In genomic region chr7:115910541-115911164, GRCh38 we compare ENCODE assay signal across 8 cellular contexts.
DNase-seq lines count a peak whose midpoint lies in the region; ATAC-seq and TF ChIP-seq lines count a peak whose summit lies in the region.

No MANE protein-coding gene starts in this region.

- H3K9me3 Mint-ChIP-seq in HFFc6 (no peaks in the 10 kb centered on the region), brain (no peaks in the 10 kb centered on the region)
- no peaks in the 10 kb centered on the region for H3K9me3 Mint-ChIP-seq in stimulated activated naive CD8-positive, alpha-beta T cell treated with anti-CD3 and anti-CD28 coated beads, Interleukin-15, amount 100 ng/mL, for 72 hours
- H3K9me3 Mint-ChIP-seq in effector memory CD8-positive, alpha-beta T cell, result no peaks in the 10 kb centered on the region

- peaks cover 25% of the 10 kb centered on the region; the same call in 1 of the 2 replicates for H3K4me1 Mint-ChIP-seq in HFFc6 (ENCODE audit: low read depth)
- H3K4me1 Mint-ChIP-seq in brain, result peaks cover 17% of the 10 kb centered on the region
- no peaks in the 10 kb centered on the region for H3K4me1 Mint-ChIP-seq in stimulated activated naive CD8-positive, alpha-beta T cell treated with anti-CD3 and anti-CD28 coated beads, Interleukin-15, amount 100 ng/mL, for 72 hours
- no peaks in the 10 kb centered on the region for H3K4me1 Mint-ChIP-seq in effector memory CD8-positive, alpha-beta T cell (ENCODE audit: low read depth in 2 of 2)

- H3K27me3 Mint-ChIP-seq in HFFc6 (ENCODE audit: insufficient read depth) (no peaks in the 10 kb centered on the region), brain (no peaks in the 10 kb centered on the region)
- peaks cover 16% of the 10 kb centered on the region for H3K27me3 Mint-ChIP-seq in stimulated activated naive CD8-positive, alpha-beta T cell treated with anti-CD3 and anti-CD28 coated beads, Interleukin-15, amount 100 ng/mL, for 72 hours
- H3K27me3 Mint-ChIP-seq in effector memory CD8-positive, alpha-beta T cell, result peaks cover 0 to 19% of the 10 kb centered on the region in 2 donors

- H3K4me3 Mint-ChIP-seq in HFFc6 (peak overlapping the region; percentile 24; the same call in 1 of the 2 replicates), brain (peak overlapping the region in 2 of 5 experiments; percentile 2 to 47)
- no peak overlapping the region for H3K4me3 Mint-ChIP-seq in stimulated activated naive CD8-positive, alpha-beta T cell treated with anti-CD3 and anti-CD28 coated beads, Interleukin-15, amount 100 ng/mL, for 72 hours
- no peak overlapping the region for H3K4me3 Mint-ChIP-seq in effector memory CD8-positive, alpha-beta T cell

- DNase-seq in GF-D8 (lab: John Stamatoyannopoulos, UW) (peak; percentile 22), HFFc6 (peak; percentile 26), NCI-H345 treated with DMSO at 0.1 percent for 48 hours (lab: John Stamatoyannopoulos, UW; ENCODE audit: unreplicated experiment) (peak; percentile 46), lung microvascular endothelial cell (ENCODE audit: low read depth in 2 of 2) (peak; percentile 33 to 54), posterior vena cava (ENCODE audit: low spot score) (no peak)
- no peak for DNase-seq in stimulated activated naive CD8-positive, alpha-beta T cell treated with anti-CD3 and anti-CD28 coated beads, Interleukin-15, amount 100 ng/mL, for 72 hours
- no peak for DNase-seq in effector memory CD8-positive, alpha-beta T cell

- no peak overlapping the region for H3K27ac Mint-ChIP-seq in HFFc6
- no peak overlapping the region for H3K27ac Mint-ChIP-seq in brain
- H3K27ac Mint-ChIP-seq in stimulated activated naive CD8-positive, alpha-beta T cell treated with anti-CD3 and anti-CD28 coated beads, Interleukin-15, amount 100 ng/mL, for 72 hours, result no peak overlapping the region
- H3K27ac Mint-ChIP-seq in effector memory CD8-positive, alpha-beta T cell, result no peak overlapping the region

- no peaks in the 10 kb centered on the region for H3K36me3 Mint-ChIP-seq in HFFc6 (ENCODE audit: low read depth)
- H3K36me3 Mint-ChIP-seq in brain, result no peaks in the 10 kb centered on the region
- H3K36me3 Mint-ChIP-seq in effector memory CD8-positive, alpha-beta T cell (ENCODE audit: insufficient read depth), result no peaks in the 10 kb centered on the region

- intact Hi-C loops in posterior vena cava (cut with DNase I), result no loop called here

- TF ChIP-seq CTCF in HFFc6 (IDR thresholded peaks at IDR 0.05) (peak; percentile 82), brain (conservative IDR thresholded peaks at IDR 0.05) (peak; percentile 70 to 87)

- no peak for ATAC-seq in stimulated activated naive CD8-positive, alpha-beta T cell treated with anti-CD3 and anti-CD28 coated beads, Interleukin-15, amount 100 ng/mL, for 72 hours
- no peak for ATAC-seq in effector memory CD8-positive, alpha-beta T cell (replicated peaks)

Comparison
In these comparisons a context has a peak if more than half of its experiments do, and no peak if none do; other contexts are left out.
1. DNase-seq: peak in GF-D8 (single experiment), HFFc6 (single experiment), NCI-H345 treated with DMSO at 0.1 percent for 48 hours (single experiment) and lung microvascular endothelial cell (2 of 2); none in posterior vena cava (single experiment), stimulated activated naive CD8-positive, alpha-beta T cell treated with anti-CD3 and anti-CD28 coated beads, Interleukin-15, amount 100 ng/mL, for 72 hours (0 of 2) and effector memory CD8-positive, alpha-beta T cell (0 of 3).